28 cellular contexts compared by ENCODE assay signal in the genomic region with DNA sequence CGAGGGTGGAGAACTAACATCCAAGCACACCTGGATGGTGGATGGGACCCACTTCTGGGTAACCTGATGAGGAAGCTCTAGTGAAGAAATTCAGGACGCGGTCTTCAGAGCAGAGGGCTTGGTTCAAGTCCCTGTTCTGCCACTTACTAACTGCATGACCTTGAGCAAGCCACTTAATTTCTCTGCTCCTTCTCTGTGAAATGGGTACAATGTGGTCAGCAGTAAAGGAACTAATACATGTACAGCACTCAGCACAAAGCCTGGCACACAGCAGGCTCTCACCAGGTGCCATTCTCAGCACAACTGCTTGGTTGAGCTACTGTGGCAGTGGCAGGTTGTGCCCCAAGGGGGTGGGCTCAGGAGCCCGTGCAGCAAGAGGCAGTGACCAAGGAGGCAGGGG. TPM values are rescaled to one million over a fixed set of nuclear protein-coding genes. Genes with fewer than 3 reads are reported as not detected.
A peak's percentile ranks its signal among the peaks of the same experiment; 100 is the strongest.
DNase-seq lines count a peak whose midpoint lies in the region; ATAC-seq, FAIRE-seq and TF ChIP-seq lines count a peak whose summit lies in the region.
"Had no signal": no experiment of that assay in that cellular context is flagged by ENCODE, and none has a peak within 500 bp of the region (broad histone marks: within the 10 kb centered on the region; RNA-seq: fewer than 3 reads in every experiment).

No MANE protein-coding gene starts in this region.

- FAIRE-seq in K562 (lab: Jason Lieb, UNC): no peak
- FAIRE-seq: A549, GM12892, GM19239, H1, RCC 7860 had no signal

- H2BK20ac ChIP-seq in IMR-90 (ENCODE audit: low read depth, low read length): no peak overlapping the region

- no peak overlapping the region for H3K18ac ChIP-seq in IMR-90 (ENCODE audit: low read depth, low read length)

- WGBS in IMR-90 (ENCODE audit: extremely low coverage in 2 of 2, insufficient read length in 1 of 2), 2 experiments: no CpG with 5 or more reads among the region's 4 CpGs
- WGBS in K562 (ENCODE audit: insufficient coverage, low coverage, missing lambda C conversion rate): 81% methylated on average over 4 of the region's 4 CpGs

- no peak overlapping the region for H2BK5ac ChIP-seq in IMR-90 (ENCODE audit: low read depth, low read length, poor library complexity, severe bottlenecking)

- H4K8ac ChIP-seq in IMR-90 (ENCODE audit: low read depth in 2 of 2, low read length in 2 of 2): no peak overlapping the region

- H3K23ac ChIP-seq in IMR-90 (ENCODE audit: low read depth, low read length): no peak overlapping the region

- in situ Hi-C loops in IMR-90 (cut with MboI; ENCODE audit: low sequenced_read_pairs) (no loop called here), K562 (cut with MboI) (no loop called here)

- no peak overlapping the region for H2BK120ac ChIP-seq in IMR-90 (ENCODE audit: low read depth, low read length)

- H3K27me3 ChIP-seq in IMR-90 (ENCODE audit: control insufficient read depth, insufficient read depth, low read length) (no peaks in the 10 kb centered on the region), K562 (ENCODE audit: control insufficient read depth in 2 of 2, insufficient read depth in 2 of 2, low read length in 2 of 2) (no peaks in the 10 kb centered on the region)
- H3K27me3 ChIP-seq: MG63, SJCRH30 had no signal

- no peak overlapping the region for H2BK15ac ChIP-seq in IMR-90 (ENCODE audit: low read depth, low read length)

- CTCF ChIA-PET in IMR-90 (lab: Yijun Ruan, JAX) (no interaction called here), K562 (lab: Yijun Ruan, JAX; ENCODE audit: low intra/inter-chr PET ratio) (no interaction called here)

- no peak for TF ChIP-seq EP300 in K562 (IDR thresholded peaks at IDR 0.05; ENCODE audit: low read length)

- H3K27me3 Mint-ChIP-seq in natural killer cell (ENCODE audit: low read depth in 2 of 2) (no peaks in the 10 kb centered on the region), HFFc6 (ENCODE audit: insufficient read depth) (peaks cover 2% of the 10 kb centered on the region; the same call in 1 of the 2 replicates)
- H3K27me3 Mint-ChIP-seq in natural killer cell treated with Interleukin-12 subunit alpha and Interleukin-12 subunit beta and Interleukin-15 and Interleukin-18, amount 100 ng/mL, for 72 hours: no peaks in the 10 kb centered on the region

- peak overlapping the region; percentile 90 to 98 for H3K27ac Mint-ChIP-seq in natural killer cell
- H3K27ac Mint-ChIP-seq in natural killer cell treated with Interleukin-12 subunit alpha and Interleukin-12 subunit beta and Interleukin-15 and Interleukin-18, amount 100 ng/mL, for 72 hours: no peak overlapping the region
- H3K27ac Mint-ChIP-seq in HFFc6: no peak overlapping the region
- H3K27ac Mint-ChIP-seq: CD8-positive, alpha-beta T cell had no signal

- no peak for DNase-seq in natural killer cell
- DNase-seq in natural killer cell treated with Interleukin-12 subunit alpha and Interleukin-12 subunit beta and Interleukin-15 and Interleukin-18, amount 100 ng/mL, for 72 hours (ENCODE audit: low spot score): no peak
- no peak for DNase-seq in IMR-90
- no peak for DNase-seq in K562 (ENCODE audit: extremely low read depth in 1 of 4, low spot score in 3 of 4)
- DNase-seq in HFFc6: no peak
- no peak for DNase-seq in KG1 (lab: John Stamatoyannopoulos, UW)
- DNase-seq in NCI-H2171 treated with DMSO at 0.1 percent for 48 hours (lab: John Stamatoyannopoulos, UW): no peak
- DNase-seq: C1 segment of cervical spinal cord; CD8-positive, alpha-beta T cell; DMS153; DND-41; HCEC 1CT; MG63; NCI-H1048; NCI-H1417; NCI-H1694 treated with DMSO at 0.1 percent for 48 hours; NCI-H2081; NCI-H226; NCI-H510A; NCI-H69; SJCRH30 had no signal

- peaks cover 13% of the 10 kb centered on the region for H3K79me2 ChIP-seq in K562 (ENCODE audit: control insufficient read depth, insufficient read depth, low read length)

- H2AK5ac ChIP-seq in IMR-90 (ENCODE audit: low read depth, low read length): no peak overlapping the region

- H3K9me3 ChIP-seq in IMR-90 (ENCODE audit: control insufficient read depth, insufficient read depth, low read length) (no peaks in the 10 kb centered on the region), K562 (replicated peaks; ENCODE audit: control insufficient read depth, insufficient read depth, low read depth, low read length) (no peaks in the 10 kb centered on the region)
- H3K9me3 ChIP-seq: A549, MG63, SJCRH30 had no signal

- 0 out of 2 replicates have a peak, but pooled peaks cover 4% of the 10 kb centered on the region for H3K9me1 ChIP-seq in IMR-90 (ENCODE audit: insufficient read depth, low read length)
- no peaks in the 10 kb centered on the region for H3K9me1 ChIP-seq in K562 (ENCODE audit: control insufficient read depth, insufficient read depth, low read length)

- H3K4me2 ChIP-seq in IMR-90 (ENCODE audit: low read depth, low read length) (no peak overlapping the region), K562 (ENCODE audit: insufficient read depth, low read length) (no peak overlapping the region)
- H3K4me2 ChIP-seq: A549 had no signal

- peaks cover 11% of the 10 kb centered on the region; the same call in 1 of the 2 replicates for H3K4me1 ChIP-seq in IMR-90 (ENCODE audit: control insufficient read depth, insufficient read depth, low read length)
- peaks cover 13 to 30% of the 10 kb centered on the region in 2 experiments for H3K4me1 ChIP-seq in K562 (replicated peaks in 1 of 2; ENCODE audit: control insufficient read depth in 2 of 2, insufficient read depth in 2 of 2, low read length in 2 of 2)

- H3K4me1 Mint-ChIP-seq in natural killer cell: peaks cover 21 to 43% of the 10 kb centered on the region in 2 donors
- H3K4me1 Mint-ChIP-seq in natural killer cell treated with Interleukin-12 subunit alpha and Interleukin-12 subunit beta and Interleukin-15 and Interleukin-18, amount 100 ng/mL, for 72 hours (ENCODE audit: low read depth in 2 of 2): peaks cover 15 to 27% of the 10 kb centered on the region in 2 donors
- H3K4me1 Mint-ChIP-seq in HFFc6 (ENCODE audit: low read depth): peaks cover 30% of the 10 kb centered on the region

- H3K4me3 ChIP-seq in IMR-90 (ENCODE audit: insufficient read depth, low read depth, low read length): no peak overlapping the region
- no peak overlapping the region for H3K4me3 ChIP-seq in K562
- H3K4me3 ChIP-seq: A549, MG63, SJCRH30 had no signal

- no peaks in the 10 kb centered on the region for H3K9me3 Mint-ChIP-seq in natural killer cell
- no peaks in the 10 kb centered on the region for H3K9me3 Mint-ChIP-seq in natural killer cell treated with Interleukin-12 subunit alpha and Interleukin-12 subunit beta and Interleukin-15 and Interleukin-18, amount 100 ng/mL, for 72 hours
- no peaks in the 10 kb centered on the region for H3K9me3 Mint-ChIP-seq in HFFc6
- H3K9me3 Mint-ChIP-seq: CD8-positive, alpha-beta T cell had no signal

- no peak for TF ChIP-seq CTCF in natural killer cell (IDR thresholded peaks at IDR 0.05)
- TF ChIP-seq CTCF in IMR-90 (conservative IDR thresholded peaks at IDR 0.05; ENCODE audit: low read depth, low read length): no peak
- TF ChIP-seq CTCF in K562 (IDR thresholded peaks at IDR 0.05 in 2 of 3, conservative IDR thresholded peaks at IDR 0.05 in 1 of 3; ENCODE audit: insufficient read depth in 2 of 3, low read depth in 1 of 3, low read length in 3 of 3): no peak
- TF ChIP-seq CTCF in HFFc6 (IDR thresholded peaks at IDR 0.05): no peak

- H4K5ac ChIP-seq in IMR-90 (ENCODE audit: low read depth, low read length): no peak overlapping the region

- H2AK9ac ChIP-seq in IMR-90 (replicated peaks; ENCODE audit: low read depth, low read length, poor library complexity): no peak overlapping the region

- H3K9ac ChIP-seq in IMR-90 (ENCODE audit: low read depth, low read length): no peak overlapping the region
- no peak overlapping the region for H3K9ac ChIP-seq in K562 (ENCODE audit: insufficient read depth in 1 of 2, low read depth in 2 of 2, low read length in 2 of 2)

- H3K79me1 ChIP-seq in IMR-90 (ENCODE audit: low read depth in 1 of 2, low read length in 2 of 2): peaks cover 1 to 22% of the 10 kb centered on the region in 2 experiments; a peak in 2 of 4 replicates

- no peak overlapping the region for H3K14ac ChIP-seq in IMR-90 (replicated peaks; ENCODE audit: low read depth, low read length)

- H4K20me1 ChIP-seq in IMR-90 (ENCODE audit: insufficient read depth, low read length): no peaks in the 10 kb centered on the region
- H4K20me1 ChIP-seq in K562 (replicated peaks; ENCODE audit: control insufficient read depth, insufficient read depth, low read length): no peaks in the 10 kb centered on the region

- H3K36me3 Mint-ChIP-seq in natural killer cell (no peaks in the 10 kb centered on the region), HFFc6 (ENCODE audit: low read depth) (peaks cover 12% of the 10 kb centered on the region)
- H3K36me3 Mint-ChIP-seq in natural killer cell treated with Interleukin-12 subunit alpha and Interleukin-12 subunit beta and Interleukin-15 and Interleukin-18, amount 100 ng/mL, for 72 hours: peaks cover 7% of the 10 kb centered on the region

- intact Hi-C loops in natural killer cell (cut with micrococcal nuclease): loop anchor here (10.0 kb wide), 1 partner anchor 89 kb away; a partner anchor contains a TSS
- intact Hi-C loops in IMR-90 (cut with micrococcal nuclease): no loop called here
- intact Hi-C loops in K562 (cut with micrococcal nuclease): no loop called here

- H3K27ac ChIP-seq in IMR-90 (ENCODE audit: insufficient read depth, low read length) (no peak overlapping the region), K562 (ENCODE audit: extremely low read depth, low read depth, low read length) (no peak overlapping the region)
- H3K27ac ChIP-seq: A549, SJCRH30 had no signal

- no peak overlapping the region for H4K91ac ChIP-seq in IMR-90 (ENCODE audit: insufficient read depth, low read depth, low read length)

- no peak overlapping the region for H3K4ac ChIP-seq in IMR-90 (ENCODE audit: low read depth, low read length)

- H3K36me3 ChIP-seq in IMR-90 (ENCODE audit: control insufficient read depth, insufficient read depth, low read length): peaks cover 43% of the 10 kb centered on the region
- peaks cover 52% of the 10 kb centered on the region for H3K36me3 ChIP-seq in K562 (ENCODE audit: control insufficient read depth, insufficient read depth, low read length)

- TF ChIP-seq RAD21 in IMR-90 (IDR thresholded peaks at IDR 0.05; ENCODE audit: low read length) (no peak), K562 (CRISPR knock-in tag; conservative IDR thresholded peaks at IDR 0.05 in 1 of 2, IDR thresholded peaks at IDR 0.05 in 1 of 2) (no peak)

- ATAC-seq in natural killer cell (no peak), IMR-90 (ENCODE audit: low read depth) (no peak), K562 (no peak)
- no peak for ATAC-seq in natural killer cell treated with Interleukin-12 subunit alpha and Interleukin-12 subunit beta and Interleukin-15 and Interleukin-18, amount 100 ng/mL, for 72 hours
- ATAC-seq: A549; CD8-positive, alpha-beta T cell; SK-N-SH treated with all-trans-retinoic acid at 6 μM for 48 hours had no signal

- TF ChIP-seq POLR2A in IMR-90 (IDR thresholded peaks at IDR 0.05; ENCODE audit: low read depth, low read length): no peak
- TF ChIP-seq POLR2A in K562 (conservative IDR thresholded peaks at IDR 0.05): no peak

- TSS peak; percentile 86 for BruUV-seq in IMR-90 (replicated peaks; lab: Mats Ljungman, UMichigan)
- TSS peak; percentile 43 for BruUV-seq in K562 (replicated peaks; lab: Mats Ljungman, UMichigan)

- dilution Hi-C loops in IMR-90 (cut with HindIII; ENCODE audit: low sequenced_read_pairs, unreplicated experiment): no loop called here

- H2AFZ ChIP-seq in IMR-90 (replicated peaks; ENCODE audit: low read length, poor library complexity): no peak overlapping the region
- H2AFZ ChIP-seq in K562 (ENCODE audit: low read depth, low read length): no peak overlapping the region

- H3K56ac ChIP-seq in IMR-90 (ENCODE audit: extremely low read depth, insufficient read depth, low read length): no peak overlapping the region

- POLR2A ChIA-PET in IMR-90 (lab: Charles Lee; ENCODE audit: unreplicated experiment): no interaction called here
- POLR2A ChIA-PET in K562 (lab: Yijun Ruan, JAX): interaction anchor here (0.8 to 4.0 kb wide), 2 partner anchors 7 to 1535 kb away, joined by 3 to 28 read pairs; a partner anchor contains a TSS

- H3K4me3 Mint-ChIP-seq in natural killer cell (no peak overlapping the region), HFFc6 (no peak overlapping the region)
- no peak overlapping the region for H3K4me3 Mint-ChIP-seq in natural killer cell treated with Interleukin-12 subunit alpha and Interleukin-12 subunit beta and Interleukin-15 and Interleukin-18, amount 100 ng/mL, for 72 hours
- H3K4me3 Mint-ChIP-seq: CD8-positive, alpha-beta T cell had no signal

RNA-seq across cellular contexts. Expression of a gene that starts 1.9 kb away (rescaled TPM):
- total RNA-seq in natural killer cell: 100 to 1,000 TPM; 113 to 162 (median 119) TPM
- 10 to 100 TPM; 21.6 to 28.6 TPM for total RNA-seq in natural killer cell treated with Interleukin-12 subunit alpha and Interleukin-12 subunit beta and Interleukin-15 and Interleukin-18, amount 100 ng/mL, for 72 hours
- total RNA-seq in IMR-90 (2012; rRNA removed): 4.7 and 5.2 TPM in 2 replicates
- 14.5 and 16.3 TPM in 2 replicates for polyA plus RNA-seq in IMR-90 (2012; rRNA removed)
- 5.8 and 9.8 TPM in 2 replicates for polyA plus RNA-seq in IMR-90 (2012; cell fraction: cytosol; rRNA removed)
- 73.8 and 152 TPM in 2 replicates for polyA plus RNA-seq in IMR-90 (2012; cell fraction: nucleus; rRNA removed; ENCODE audit: low replicate concordance)
- 62.5 and 143 TPM in 2 replicates for total RNA-seq in K562 (2011; cell fraction: chromatin; rRNA removed; ENCODE audit: low replicate concordance)
- total RNA-seq in K562 (2011; cell fraction: nucleolus; rRNA removed): 91.2 and 91.6 TPM in 2 replicates
- 59.7 and 61.4 TPM in 2 replicates for total RNA-seq in K562 (2011; cell fraction: nucleoplasm; rRNA removed)
- 6.1 and 7.3 TPM in 2 replicates for total RNA-seq in K562 (2014; rRNA removed)
- total RNA-seq in K562 (2014; rRNA removed; fragmentation: Illumina TruSeq; extraction: Trizol): 2.4 and 2.9 TPM in 2 replicates
- 5.8 and 6.7 TPM in 2 replicates for total RNA-seq in K562 (2015; rRNA removed; fragmentation: Illumina TruSeq; extraction: Trizol)
- 11.5 and 11.9 TPM in 2 replicates for total RNA-seq in K562 (2021)
- 5.3 and 15.3 TPM in 2 replicates for polyA plus RNA-seq in K562 (2011; rRNA removed)
- polyA plus RNA-seq in K562 (2011; cell fraction: cytosol; rRNA removed): 4.4 and 5.7 TPM in 2 replicates
- 122 and 141 TPM in 2 replicates for polyA plus RNA-seq in K562 (2011; cell fraction: nucleus; rRNA removed)
- polyA plus RNA-seq in K562 (2012): 9.6 and 15.9 TPM in 2 replicates
- polyA plus RNA-seq in K562 (2014; fragmentation: Illumina TruSeq; extraction: Trizol): 5.9 and 7.7 TPM in 2 replicates
- polyA plus RNA-seq in K562 (2014; fragmentation: Nextera tagmentation; extraction: Ambion mirVana): under 1 TPM; 0.32 to 0.48 TPM
- 9.7 and 9.8 TPM in 2 replicates for polyA plus RNA-seq in K562 (2014; rRNA removed)
- polyA minus RNA-seq in K562 (2011; rRNA and poly(A)+ RNA removed): 4.7 and 5.6 TPM in 2 replicates
- 8.6 and 9.9 TPM in 2 replicates for polyA minus RNA-seq in K562 (2011; cell fraction: cytosol; rRNA and poly(A)+ RNA removed)
- 38.2 and 40.1 TPM in 2 replicates for polyA minus RNA-seq in K562 (2011; cell fraction: nucleus; rRNA and poly(A)+ RNA removed)
- 10 to 100 TPM in 2 of 6 experiments, 1 to 10 TPM in 4; 7.0 to 10.7 (median 9.2) TPM for total RNA-seq in HFFc6 (2021; fragmentation: NEBNext Ultra II Directional; extraction: Animal tissue kit (Norgen Biotek cat#: 25700))

RNA-seq across cellular contexts. Expression of a gene that starts 7.8 kb away (rescaled TPM):
- total RNA-seq in natural killer cell: 100 to 1,000 TPM; 106 to 232 (median 144) TPM
- total RNA-seq in natural killer cell treated with Interleukin-12 subunit alpha and Interleukin-12 subunit beta and Interleukin-15 and Interleukin-18, amount 100 ng/mL, for 72 hours: 10 to 100 TPM; 44.6 to 44.7 TPM
- total RNA-seq in IMR-90 (2012; rRNA removed): 28.1 and 32.3 TPM in 2 replicates
- 57.7 and 61.8 TPM in 2 replicates for polyA plus RNA-seq in IMR-90 (2012; rRNA removed)
- polyA plus RNA-seq in IMR-90 (2012; cell fraction: cytosol; rRNA removed): 31.1 and 78.7 TPM in 2 replicates
- 33.3 and 43.6 TPM in 2 replicates for polyA plus RNA-seq in IMR-90 (2012; cell fraction: nucleus; rRNA removed; ENCODE audit: low replicate concordance)
- 25.1 and 49.5 TPM in 2 replicates for total RNA-seq in K562 (2011; cell fraction: chromatin; rRNA removed; ENCODE audit: low replicate concordance)
- total RNA-seq in K562 (2011; cell fraction: nucleolus; rRNA removed): 40.0 and 45.0 TPM in 2 replicates
- total RNA-seq in K562 (2011; cell fraction: nucleoplasm; rRNA removed): 37.7 and 40.2 TPM in 2 replicates
- 68.6 and 83.9 TPM in 2 replicates for total RNA-seq in K562 (2014; rRNA removed)
- 46.9 and 50.2 TPM in 2 replicates for total RNA-seq in K562 (2014; rRNA removed; fragmentation: Illumina TruSeq; extraction: Trizol)
- 52.3 and 53.1 TPM in 2 replicates for total RNA-seq in K562 (2015; rRNA removed; fragmentation: Illumina TruSeq; extraction: Trizol)
- 71.2 and 82.9 TPM in 2 replicates for total RNA-seq in K562 (2021)
- polyA plus RNA-seq in K562 (2011; rRNA removed): 67.3 and 101 TPM in 2 replicates
- 154 and 231 TPM in 2 replicates for polyA plus RNA-seq in K562 (2011; cell fraction: cytosol; rRNA removed)
- polyA plus RNA-seq in K562 (2011; cell fraction: nucleus; rRNA removed): 49.9 and 54.1 TPM in 2 replicates
- polyA plus RNA-seq in K562 (2012): 60.8 and 104 TPM in 2 replicates
- 105 and 108 TPM in 2 replicates for polyA plus RNA-seq in K562 (2014; fragmentation: Illumina TruSeq; extraction: Trizol)
- 10 to 100 TPM; 27.8 to 47.8 TPM for polyA plus RNA-seq in K562 (2014; fragmentation: Nextera tagmentation; extraction: Ambion mirVana)
- 67.4 and 83.9 TPM in 2 replicates for polyA plus RNA-seq in K562 (2014; rRNA removed)
- polyA minus RNA-seq in K562 (2011; rRNA and poly(A)+ RNA removed): 82.5 and 100 TPM in 2 replicates
- polyA minus RNA-seq in K562 (2011; cell fraction: cytosol; rRNA and poly(A)+ RNA removed): 43.6 and 55.3 TPM in 2 replicates
- 28.5 and 32.1 TPM in 2 replicates for polyA minus RNA-seq in K562 (2011; cell fraction: nucleus; rRNA and poly(A)+ RNA removed)
- total RNA-seq in HFFc6 (2021; fragmentation: NEBNext Ultra II Directional; extraction: Animal tissue kit (Norgen Biotek cat#: 25700)): 10 to 100 TPM; 39.4 to 48.0 (median 43.7) TPM

RNA-seq across cellular contexts. Expression of a gene that starts 8.0 kb away (rescaled TPM):
- total RNA-seq in natural killer cell: 1 to 10 TPM; 1.7 to 3.1 (median 2.7) TPM
- under 1 TPM; 0.17 to 0.86 TPM for total RNA-seq in natural killer cell treated with Interleukin-12 subunit alpha and Interleukin-12 subunit beta and Interleukin-15 and Interleukin-18, amount 100 ng/mL, for 72 hours
- not detected in 2 replicates for total RNA-seq in IMR-90 (2012; rRNA removed)
- polyA plus RNA-seq in IMR-90 (2012; rRNA removed): 0.77 and 0.80 TPM in 2 replicates
- 0.26 and 0.52 TPM in 2 replicates for polyA plus RNA-seq in IMR-90 (2012; cell fraction: cytosol; rRNA removed)
- polyA plus RNA-seq in IMR-90 (2012; cell fraction: nucleus; rRNA removed; ENCODE audit: low replicate concordance): 1.4 and 1.7 TPM in 2 replicates
- 1.0 and 1.1 TPM in 2 replicates for total RNA-seq in K562 (2011; cell fraction: chromatin; rRNA removed; ENCODE audit: low replicate concordance)
- 0.50 and 0.66 TPM in 2 replicates for total RNA-seq in K562 (2011; cell fraction: nucleolus; rRNA removed)
- 1.1 TPM in 2 replicates for total RNA-seq in K562 (2011; cell fraction: nucleoplasm; rRNA removed)
- total RNA-seq in K562 (2014; rRNA removed): 0.37 TPM in 1 of 2 replicates, not detected in the other
- 0.22 and 0.40 TPM in 2 replicates for total RNA-seq in K562 (2014; rRNA removed; fragmentation: Illumina TruSeq; extraction: Trizol)
- 0.47 and 0.64 TPM in 2 replicates for total RNA-seq in K562 (2015; rRNA removed; fragmentation: Illumina TruSeq; extraction: Trizol)
- 0.73 and 1.0 TPM in 2 replicates for total RNA-seq in K562 (2021)
- 0.59 and 0.72 TPM in 2 replicates for polyA plus RNA-seq in K562 (2011; rRNA removed)
- 0.88 and 0.94 TPM in 2 replicates for polyA plus RNA-seq in K562 (2011; cell fraction: cytosol; rRNA removed)
- polyA plus RNA-seq in K562 (2011; cell fraction: nucleus; rRNA removed): 1.5 and 2.2 TPM in 2 replicates
- 1.5 and 2.6 TPM in 2 replicates for polyA plus RNA-seq in K562 (2012)
- 1.4 and 1.9 TPM in 2 replicates for polyA plus RNA-seq in K562 (2014; fragmentation: Illumina TruSeq; extraction: Trizol)
- polyA plus RNA-seq in K562 (2014; fragmentation: Nextera tagmentation; extraction: Ambion mirVana): under 1 TPM; 0.39 TPM
- 0.53 and 1.4 TPM in 2 replicates for polyA plus RNA-seq in K562 (2014; rRNA removed)
- polyA minus RNA-seq in K562 (2011; rRNA and poly(A)+ RNA removed): 0.30 and 0.42 TPM in 2 replicates
- not detected in 2 replicates for polyA minus RNA-seq in K562 (2011; cell fraction: cytosol; rRNA and poly(A)+ RNA removed)
- polyA minus RNA-seq in K562 (2011; cell fraction: nucleus; rRNA and poly(A)+ RNA removed): 0.27 and 0.44 TPM in 2 replicates
- total RNA-seq in HFFc6 (2021; fragmentation: NEBNext Ultra II Directional; extraction: Animal tissue kit (Norgen Biotek cat#: 25700)): 1 to 10 TPM in 1 of 6 experiments, under 1 TPM in 5; 0.41 to 1.1 (median 0.83) TPM
- total RNA-seq: H1 had no signal

RNA-seq across cellular contexts. Expression of a gene that starts 17.6 kb away (rescaled TPM):
- total RNA-seq in natural killer cell (10 to 100 TPM; 33.7 to 38.0 (median 35.7) TPM), IMR-90 (2012; rRNA removed) (14.7 and 17.2 TPM in 2 replicates), K562 (2014; rRNA removed) (23.2 and 29.9 TPM in 2 replicates), K562 (2014; rRNA removed; fragmentation: Illumina TruSeq; extraction: Trizol) (5.7 and 8.5 TPM in 2 replicates), K562 (2015; rRNA removed; fragmentation: Illumina TruSeq; extraction: Trizol) (11.8 and 13.7 TPM in 2 replicates), K562 (2021) (24.0 and 28.8 TPM in 2 replicates)
- 10 to 100 TPM; 18.1 to 23.5 TPM for total RNA-seq in natural killer cell treated with Interleukin-12 subunit alpha and Interleukin-12 subunit beta and Interleukin-15 and Interleukin-18, amount 100 ng/mL, for 72 hours
- polyA plus RNA-seq in IMR-90 (2012; rRNA removed) (27.6 and 31.0 TPM in 2 replicates), K562 (2011; rRNA removed) (19.3 and 32.0 TPM in 2 replicates), K562 (2014; fragmentation: Illumina TruSeq; extraction: Trizol) (13.6 and 20.9 TPM in 2 replicates), K562 (2014; fragmentation: Nextera tagmentation; extraction: Ambion mirVana) (1 to 10 TPM in 1 of 2 experiments, under 1 TPM in 1; 0.25 to 1.2 TPM), K562 (2014; rRNA removed) (31.9 and 32.9 TPM in 2 replicates)
- 16.3 and 34.7 TPM in 2 replicates for polyA plus RNA-seq in IMR-90 (2012; cell fraction: cytosol; rRNA removed)
- polyA plus RNA-seq in IMR-90 (2012; cell fraction: nucleus; rRNA removed; ENCODE audit: low replicate concordance): 122 and 248 TPM in 2 replicates
- 69.2 and 220 TPM in 2 replicates for total RNA-seq in K562 (2011; cell fraction: chromatin; rRNA removed; ENCODE audit: low replicate concordance)
- total RNA-seq in K562 (2011; cell fraction: nucleolus; rRNA removed): 148 and 158 TPM in 2 replicates
- total RNA-seq in K562 (2011; cell fraction: nucleoplasm; rRNA removed): 96.5 and 102 TPM in 2 replicates
- polyA plus RNA-seq in K562 (2011; cell fraction: cytosol; rRNA removed): 25.1 and 31.5 TPM in 2 replicates
- polyA plus RNA-seq in K562 (2011; cell fraction: nucleus; rRNA removed): 364 and 377 TPM in 2 replicates
- polyA plus RNA-seq in K562 (2012): 26.3 and 41.4 TPM in 2 replicates
- 10.1 and 10.3 TPM in 2 replicates for polyA minus RNA-seq in K562 (2011; rRNA and poly(A)+ RNA removed)
- 6.3 and 8.0 TPM in 2 replicates for polyA minus RNA-seq in K562 (2011; cell fraction: cytosol; rRNA and poly(A)+ RNA removed)
- polyA minus RNA-seq in K562 (2011; cell fraction: nucleus; rRNA and poly(A)+ RNA removed): 64.5 and 81.4 TPM in 2 replicates
- total RNA-seq in HFFc6 (2021; fragmentation: NEBNext Ultra II Directional; extraction: Animal tissue kit (Norgen Biotek cat#: 25700)): 10 to 100 TPM; 33.9 to 46.6 (median 39.1) TPM

RNA-seq across cellular contexts. Expression of a gene that starts 27.4 kb away (rescaled TPM):
- total RNA-seq in natural killer cell: under 1 TPM in 2 of 3 donors, not detected in 1; 0.09 TPM
- under 1 TPM in 1 of 2 donors, not detected in 1; 0.24 TPM for total RNA-seq in natural killer cell treated with Interleukin-12 subunit alpha and Interleukin-12 subunit beta and Interleukin-15 and Interleukin-18, amount 100 ng/mL, for 72 hours
- total RNA-seq in IMR-90 (2012; rRNA removed): under 0.01 TPM in 2 replicates
- polyA plus RNA-seq in IMR-90 (2012; rRNA removed): 0.31 and 0.32 TPM in 2 replicates
- polyA plus RNA-seq in IMR-90 (2012; cell fraction: cytosol; rRNA removed): 0.14 and 0.24 TPM in 2 replicates
- 0.34 and 0.51 TPM in 2 replicates for polyA plus RNA-seq in IMR-90 (2012; cell fraction: nucleus; rRNA removed; ENCODE audit: low replicate concordance)
- 4.1 and 13.9 TPM in 2 replicates for total RNA-seq in K562 (2011; cell fraction: chromatin; rRNA removed; ENCODE audit: low replicate concordance)
- total RNA-seq in K562 (2011; cell fraction: nucleolus; rRNA removed): 7.8 and 13.2 TPM in 2 replicates
- total RNA-seq in K562 (2011; cell fraction: nucleoplasm; rRNA removed): 7.0 and 11.1 TPM in 2 replicates
- 2.2 TPM in 2 replicates for total RNA-seq in K562 (2014; rRNA removed)
- total RNA-seq in K562 (2014; rRNA removed; fragmentation: Illumina TruSeq; extraction: Trizol): 1.6 and 2.0 TPM in 2 replicates
- 1.1 TPM in 2 replicates for total RNA-seq in K562 (2015; rRNA removed; fragmentation: Illumina TruSeq; extraction: Trizol)
- 6.9 and 7.9 TPM in 2 replicates for total RNA-seq in K562 (2021)
- polyA plus RNA-seq in K562 (2011; rRNA removed): 5.2 and 5.5 TPM in 2 replicates
- 4.0 and 12.5 TPM in 2 replicates for polyA plus RNA-seq in K562 (2011; cell fraction: cytosol; rRNA removed)
- polyA plus RNA-seq in K562 (2011; cell fraction: nucleus; rRNA removed): 9.0 and 21.6 TPM in 2 replicates
- 9.4 and 10.4 TPM in 2 replicates for polyA plus RNA-seq in K562 (2012)
- polyA plus RNA-seq in K562 (2014; fragmentation: Illumina TruSeq; extraction: Trizol): 2.9 and 4.1 TPM in 2 replicates
- polyA plus RNA-seq in K562 (2014; fragmentation: Nextera tagmentation; extraction: Ambion mirVana): under 1 TPM; 0.11 TPM
- polyA plus RNA-seq in K562 (2014; rRNA removed): 4.6 and 4.7 TPM in 2 replicates
- 3.1 and 4.7 TPM in 2 replicates for polyA minus RNA-seq in K562 (2011; rRNA and poly(A)+ RNA removed)
- polyA minus RNA-seq in K562 (2011; cell fraction: cytosol; rRNA and poly(A)+ RNA removed): 4.2 and 7.2 TPM in 2 replicates
- polyA minus RNA-seq in K562 (2011; cell fraction: nucleus; rRNA and poly(A)+ RNA removed): 7.6 and 8.6 TPM in 2 replicates
- total RNA-seq in HFFc6 (2021; fragmentation: NEBNext Ultra II Directional; extraction: Animal tissue kit (Norgen Biotek cat#: 25700)): 1 to 10 TPM in 4 of 6 experiments, under 1 TPM in 2; 0.45 to 1.2 (median 1.1) TPM
- total RNA-seq: LHCN-M2, SJCRH30 had no signal

Comparison
In these comparisons a context has a peak if more than half of its experiments do, and no peak if none do; other contexts are left out.
1. H3K27ac Mint-ChIP-seq: peak in natural killer cell (2 of 2); none in natural killer cell treated with Interleukin-12 subunit alpha and Interleukin-12 subunit beta and Interleukin-15 and Interleukin-18, amount 100 ng/mL, for 72 hours (0 of 2) and HFFc6 (single experiment).